11 cellular contexts compared by ENCODE assay signal in genomic region chr6:81894788-81895221, GRCh38.
DNase-seq lines count a peak whose midpoint lies in the region; ATAC-seq, FAIRE-seq and TF ChIP-seq lines count a peak whose summit lies in the region.
"Had no signal": no experiment of that assay in that cellular context is flagged by ENCODE, and none has a peak within 500 bp of the region (broad histone marks: within the 10 kb centered on the region; RNA-seq: fewer than 3 reads in every experiment).

No MANE protein-coding gene starts in this region.

- FAIRE-seq in urothelium cell line (lab: Jason Lieb, UNC) = no peak

- peak overlapping the region; percentile 77 for H2AFZ ChIP-seq in IMR-90 (replicated peaks; ENCODE audit: low read length, poor library complexity)

- peak overlapping the region; percentile 25 for H3K18ac ChIP-seq in IMR-90 (ENCODE audit: low read depth, low read length)

- H3K4me1 Mint-ChIP-seq in endodermal cell = peaks cover 11% of the 10 kb centered on the region
- no peaks in the 10 kb centered on the region for H3K4me1 Mint-ChIP-seq in activated CD4-positive, alpha-beta T cell treated with anti-CD3 and anti-CD28 coated beads, Interleukin-2, amount 10 ng/mL, durations not matched to agents 24 days and 14 days
- no peaks in the 10 kb centered on the region for H3K4me1 Mint-ChIP-seq in natural killer cell treated with Interleukin-12 subunit alpha and Interleukin-12 subunit beta and Interleukin-15 and Interleukin-18, amount 100 ng/mL, for 72 hours (ENCODE audit: low read depth in 2 of 2)

- H2BK15ac ChIP-seq in IMR-90 (ENCODE audit: low read depth, low read length) = peak overlapping the region; percentile 95; the same call in 2 of the 3 replicates

- no peaks in the 10 kb centered on the region for H3K27me3 ChIP-seq in IMR-90 (ENCODE audit: control insufficient read depth, insufficient read depth, low read length)
- no peaks in the 10 kb centered on the region for H3K27me3 ChIP-seq in endodermal cell (ENCODE audit: control insufficient read depth, insufficient read depth, low read length, poor library complexity, severe bottlenecking)

- H4K5ac ChIP-seq in IMR-90 (ENCODE audit: low read depth, low read length) = peak overlapping the region; percentile 8

- peak overlapping the region; percentile 16 for H3K4me2 ChIP-seq in IMR-90 (ENCODE audit: low read depth, low read length)

- H2AK9ac ChIP-seq in IMR-90 (replicated peaks; ENCODE audit: low read depth, low read length, poor library complexity) = peak overlapping the region; percentile 47

- in situ Hi-C loops in IMR-90 (cut with MboI; ENCODE audit: low sequenced_read_pairs) = no loop called here

- peak overlapping the region; percentile 94 for H2BK5ac ChIP-seq in IMR-90 (ENCODE audit: low read depth, low read length, poor library complexity, severe bottlenecking)

- TF ChIP-seq CTCF in IMR-90 (conservative IDR thresholded peaks at IDR 0.05; ENCODE audit: low read depth, low read length) (no peak), endodermal cell (conservative IDR thresholded peaks at IDR 0.05) (no peak), lower leg skin (IDR thresholded peaks at IDR 0.05) (no peak)

- no TSS peak for BruUV-seq in IMR-90 (replicated peaks; lab: Mats Ljungman, UMichigan)

- POLR2A ChIA-PET in IMR-90 (lab: Charles Lee; ENCODE audit: unreplicated experiment) = interaction anchor here (1.0 kb wide), 1 partner anchor 142 kb away, joined by 3 read pairs; the partner anchor contains the start of gene TENT5A

- no peak for TF ChIP-seq POLR2A in IMR-90 (IDR thresholded peaks at IDR 0.05; ENCODE audit: low read depth, low read length)
- no peak for TF ChIP-seq POLR2A in lower leg skin (IDR thresholded peaks at IDR 0.05)

- CTCF ChIA-PET in IMR-90 (lab: Yijun Ruan, JAX) = no interaction called here

- no peaks in the 10 kb centered on the region for H3K9me3 Mint-ChIP-seq in endodermal cell
- H3K9me3 Mint-ChIP-seq in activated CD4-positive, alpha-beta T cell treated with anti-CD3 and anti-CD28 coated beads, Interleukin-2, amount 10 ng/mL, durations not matched to agents 24 days and 14 days = no peaks in the 10 kb centered on the region
- no peaks in the 10 kb centered on the region for H3K9me3 Mint-ChIP-seq in natural killer cell treated with Interleukin-12 subunit alpha and Interleukin-12 subunit beta and Interleukin-15 and Interleukin-18, amount 100 ng/mL, for 72 hours
- H3K9me3 Mint-ChIP-seq: brain had no signal

- H2BK120ac ChIP-seq in IMR-90 (ENCODE audit: low read depth, low read length) = peak overlapping the region; percentile 98

- dilution Hi-C loops in IMR-90 (cut with HindIII; ENCODE audit: low sequenced_read_pairs, unreplicated experiment) = no loop called here

- no peak overlapping the region for H3K4me3 Mint-ChIP-seq in endodermal cell
- H3K4me3 Mint-ChIP-seq in activated CD4-positive, alpha-beta T cell treated with anti-CD3 and anti-CD28 coated beads, Interleukin-2, amount 10 ng/mL, durations not matched to agents 24 days and 14 days = no peak overlapping the region
- H3K4me3 Mint-ChIP-seq in natural killer cell treated with Interleukin-12 subunit alpha and Interleukin-12 subunit beta and Interleukin-15 and Interleukin-18, amount 100 ng/mL, for 72 hours = no peak overlapping the region

- no peaks in the 10 kb centered on the region for H3K36me3 Mint-ChIP-seq in endodermal cell (ENCODE audit: low read depth)
- H3K36me3 Mint-ChIP-seq in activated CD4-positive, alpha-beta T cell treated with anti-CD3 and anti-CD28 coated beads, Interleukin-2, amount 10 ng/mL, durations not matched to agents 24 days and 14 days (ENCODE audit: low read depth) = no peaks in the 10 kb centered on the region
- no peaks in the 10 kb centered on the region for H3K36me3 Mint-ChIP-seq in natural killer cell treated with Interleukin-12 subunit alpha and Interleukin-12 subunit beta and Interleukin-15 and Interleukin-18, amount 100 ng/mL, for 72 hours
- H3K36me3 Mint-ChIP-seq: brain had no signal

- H3K27me3 Mint-ChIP-seq in endodermal cell (ENCODE audit: insufficient read depth) = no peaks in the 10 kb centered on the region
- no peaks in the 10 kb centered on the region for H3K27me3 Mint-ChIP-seq in activated CD4-positive, alpha-beta T cell treated with anti-CD3 and anti-CD28 coated beads, Interleukin-2, amount 10 ng/mL, durations not matched to agents 24 days and 14 days
- H3K27me3 Mint-ChIP-seq in natural killer cell treated with Interleukin-12 subunit alpha and Interleukin-12 subunit beta and Interleukin-15 and Interleukin-18, amount 100 ng/mL, for 72 hours = no peaks in the 10 kb centered on the region
- H3K27me3 Mint-ChIP-seq: brain had no signal

- H3K27ac ChIP-seq in IMR-90 (ENCODE audit: insufficient read depth, low read length) (peak overlapping the region; percentile 75), endodermal cell (ENCODE audit: low read depth, low read length) (no peak overlapping the region)

- H2AK5ac ChIP-seq in IMR-90 (ENCODE audit: low read depth, low read length) = peak overlapping the region; percentile 96

- DNase-seq in IMR-90 (peak; percentile 39), endodermal cell (peak; percentile 47), lower leg skin (ENCODE audit: low spot score in 2 of 2) (peak; percentile 24 to 86), superior temporal gyrus (ENCODE audit: extremely low spot score) (peak; percentile 97), urothelium cell line (ENCODE audit: low spot score) (no peak)
- no peak for DNase-seq in activated CD4-positive, alpha-beta T cell treated with anti-CD3 and anti-CD28 coated beads, Interleukin-2, amount 10 ng/mL, durations not matched to agents 24 days and 14 days
- DNase-seq in natural killer cell treated with Interleukin-12 subunit alpha and Interleukin-12 subunit beta and Interleukin-15 and Interleukin-18, amount 100 ng/mL, for 72 hours (ENCODE audit: low spot score) = no peak
- DNase-seq: activated CD4-positive, alpha-beta T cell treated with anti-CD3 and anti-CD28 coated beads, Interleukin-2, amount 50 U/mL, for 4 hours; DND-41 had no signal

- intact Hi-C loops in IMR-90 (cut with micrococcal nuclease) (loop anchor here (2.0 to 10.0 kb wide), 3 partner anchors 102 to 280 kb away; no protein-coding TSS in a partner anchor), lower leg skin (cut with DNase I; ENCODE audit: low total_unique reads) (no loop called here)
- intact Hi-C loops in activated CD4-positive, alpha-beta T cell treated with anti-CD3 and anti-CD28 coated beads, Interleukin-2, amount 10 ng/mL, durations not matched to agents 24 days and 14 days (cut with micrococcal nuclease) = no loop called here

- no peak for TF ChIP-seq RAD21 in IMR-90 (IDR thresholded peaks at IDR 0.05; ENCODE audit: low read length)

- no peaks in the 10 kb centered on the region for H3K36me3 ChIP-seq in IMR-90 (ENCODE audit: control insufficient read depth, insufficient read depth, low read length)
- no peaks in the 10 kb centered on the region for H3K36me3 ChIP-seq in endodermal cell (ENCODE audit: control insufficient read depth, insufficient read depth, low read length)

- H3K4ac ChIP-seq in IMR-90 (ENCODE audit: low read depth, low read length) = peak overlapping the region; percentile 99

- peak overlapping the region; percentile 82 for H3K56ac ChIP-seq in IMR-90 (ENCODE audit: extremely low read depth, insufficient read depth, low read length)

- no peaks in the 10 kb centered on the region for H3K79me1 ChIP-seq in IMR-90 (ENCODE audit: low read depth in 1 of 2, low read length in 2 of 2)

- peaks cover 10% of the 10 kb centered on the region for H3K9me1 ChIP-seq in IMR-90 (ENCODE audit: insufficient read depth, low read length)

- H4K91ac ChIP-seq in IMR-90 (ENCODE audit: insufficient read depth, low read depth, low read length) = peak overlapping the region; percentile 96

- peak overlapping the region; percentile 70 to 84 for H4K8ac ChIP-seq in IMR-90 (ENCODE audit: low read depth in 2 of 2, low read length in 2 of 2)

- WGBS in IMR-90 (ENCODE audit: extremely low coverage in 2 of 2, insufficient read length in 1 of 2), 2 experiments = no CpG with 5 or more reads among the region's 5 CpGs
- WGBS in endodermal cell (ENCODE audit: insufficient coverage in 1 of 2, insufficient read length in 1 of 2), 2 experiments = 75 to 89% methylated on average over 5 of the region's 5 CpGs
- WGBS in lower leg skin, 2 donors = 35 to 36% methylated on average over 5 of the region's 5 CpGs

- no peaks in the 10 kb centered on the region for H3K9me3 ChIP-seq in IMR-90 (ENCODE audit: control insufficient read depth, insufficient read depth, low read length)
- H3K9me3 ChIP-seq in endodermal cell (ENCODE audit: control insufficient read depth, low read length) = no peaks in the 10 kb centered on the region

- peak overlapping the region; percentile 91 for H3K14ac ChIP-seq in IMR-90 (replicated peaks; ENCODE audit: low read depth, low read length)

- peak; percentile 35 for ATAC-seq in IMR-90 (ENCODE audit: low read depth)
- no peak for ATAC-seq in HG03565 (IDR thresholded peaks at IDR 0.05; ENCODE audit: unreplicated experiment)
- ATAC-seq in natural killer cell treated with Interleukin-12 subunit alpha and Interleukin-12 subunit beta and Interleukin-15 and Interleukin-18, amount 100 ng/mL, for 72 hours = no peak

- peaks cover 21% of the 10 kb centered on the region for H3K4me1 ChIP-seq in IMR-90 (ENCODE audit: control insufficient read depth, insufficient read depth, low read length)
- peaks cover 24% of the 10 kb centered on the region for H3K4me1 ChIP-seq in endodermal cell (ENCODE audit: control insufficient read depth, insufficient read depth, low read length)

- H3K27ac Mint-ChIP-seq in endodermal cell = no peak overlapping the region
- no peak overlapping the region for H3K27ac Mint-ChIP-seq in activated CD4-positive, alpha-beta T cell treated with anti-CD3 and anti-CD28 coated beads, Interleukin-2, amount 10 ng/mL, durations not matched to agents 24 days and 14 days
- H3K27ac Mint-ChIP-seq in natural killer cell treated with Interleukin-12 subunit alpha and Interleukin-12 subunit beta and Interleukin-15 and Interleukin-18, amount 100 ng/mL, for 72 hours = no peak overlapping the region
- H3K27ac Mint-ChIP-seq: brain had no signal

- peak overlapping the region; percentile 0; the same call in 1 of the 2 replicates for H3K4me3 ChIP-seq in IMR-90 (ENCODE audit: insufficient read depth, low read depth, low read length)
- no peak overlapping the region for H3K4me3 ChIP-seq in endodermal cell (ENCODE audit: low read length)
- H3K4me3 ChIP-seq in lower leg skin (ENCODE audit: low read depth, poor library complexity, severe bottlenecking) = no peak overlapping the region

- peak overlapping the region; percentile 92 for H3K23ac ChIP-seq in IMR-90 (ENCODE audit: low read depth, low read length)

- H4K20me1 ChIP-seq in IMR-90 (ENCODE audit: insufficient read depth, low read length) = no peaks in the 10 kb centered on the region; the same call in 1 of the 2 replicates

- peak overlapping the region; percentile 99 for H2BK20ac ChIP-seq in IMR-90 (ENCODE audit: low read depth, low read length)

- H3K9ac ChIP-seq in IMR-90 (ENCODE audit: low read depth, low read length) (peak overlapping the region; percentile 42; the same call in 1 of the 2 replicates), endodermal cell (ENCODE audit: extremely low read depth, low read length, poor library complexity, severe bottlenecking) (no peak overlapping the region)

TF ChIP-seq in IMR-90, 13 proteins besides CTCF, POLR2A, EP300 and RAD21 (continues in another document):
- TF ChIP-seq SMC3 (IDR thresholded peaks at IDR 0.05; ENCODE audit: low read depth, low read length) (no peak), RCOR1 (IDR thresholded peaks at IDR 0.05; ENCODE audit: insufficient replicate concordance, low read length) (no peak)

Comparison
In these comparisons a context has a peak if more than half of its experiments do, and no peak if none do; other contexts are left out.
1. DNase-seq: peak in IMR-90 (single experiment), endodermal cell (single experiment), lower leg skin (2 of 2) and superior temporal gyrus (single experiment); none in activated CD4-positive, alpha-beta T cell treated with anti-CD3 and anti-CD28 coated beads, Interleukin-2, amount 10 ng/mL, durations not matched to agents 24 days and 14 days (single experiment), urothelium cell line (single experiment) and natural killer cell treated with Interleukin-12 subunit alpha and Interleukin-12 subunit beta and Interleukin-15 and Interleukin-18, amount 100 ng/mL, for 72 hours (single experiment).